ENCODE assay signal across 8 cellular contexts in the genomic region with DNA sequence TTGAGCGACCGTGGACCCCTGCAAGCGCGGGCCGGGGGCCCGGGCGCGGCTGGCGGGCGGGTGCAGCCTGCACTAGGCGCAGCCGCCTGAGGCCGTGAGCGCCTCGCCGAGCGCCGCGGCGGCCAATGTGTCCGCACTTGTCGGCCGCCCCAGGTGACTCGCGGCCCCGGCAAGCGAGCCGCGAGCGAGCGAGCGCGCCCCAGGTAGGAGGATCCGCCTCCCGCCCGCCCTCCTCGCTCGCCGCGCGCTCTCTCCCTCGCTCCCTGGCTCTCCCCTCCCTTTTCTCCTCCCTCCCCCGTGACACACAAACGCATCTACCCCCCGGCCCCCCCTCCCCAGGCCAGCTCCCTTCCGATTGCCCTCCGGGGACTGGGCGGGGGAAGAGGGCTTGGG. TPM values are rescaled to one million over a fixed set of nuclear protein-coding genes. Genes with fewer than 3 reads are reported as not detected.
A peak's percentile ranks its signal among the peaks of the same experiment; 100 is the strongest.
DNase-seq lines count a peak whose midpoint lies in the region; ATAC-seq and TF ChIP-seq lines count a peak whose summit lies in the region.

A gene (minus strand): TSS at position 160 of the 393 bp plus-strand sequence. CDS start 408 bp downstream, outside the sequence.

- H2AK5ac ChIP-seq in mesendoderm (ENCODE audit: low read length), result no peak within 1 kb of the TSS

- no peaks in the 10 kb centered on the region for H3K9me3 ChIP-seq in BLaER1 treated with 17β-estradiol and CSF1 and Interleukin-3, amounts not matched to agents 10 nM and 100 nM (replicated peaks in 1 of 11)
- H3K9me3 ChIP-seq in HUES6 (ENCODE audit: control insufficient read depth, insufficient read depth, low read depth, low read length) (peaks cover 5% of the 10 kb centered on the region; the same call in 1 of the 2 replicates), ascending aorta (no peaks in the 10 kb centered on the region), gastrocnemius medialis (no peaks in the 10 kb centered on the region)

- H3K4me1 ChIP-seq in BLaER1 treated with 17β-estradiol and CSF1 and Interleukin-3, amounts not matched to agents 10 nM and 100 nM, result peaks cover 28 to 55% (median 44%) of the 10 kb centered on the region in 10 experiments; a peak in 19 of 20 replicates
- H3K4me1 ChIP-seq in HUES6 (ENCODE audit: control insufficient read depth, insufficient read depth, low read length), result peaks cover 11% of the 10 kb centered on the region; the same call in 1 of the 2 replicates
- peaks cover 13 to 15% of the 10 kb centered on the region in 2 donors for H3K4me1 ChIP-seq in ascending aorta
- H3K4me1 ChIP-seq in mesendoderm (ENCODE audit: control insufficient read depth, low read depth, low read length), result no peaks in the 10 kb centered on the region
- H3K4me1 ChIP-seq in gastrocnemius medialis, result peaks cover 0 to 10% of the 10 kb centered on the region in 2 donors

- H3K23ac ChIP-seq in mesendoderm (ENCODE audit: low read length), result no peak within 1 kb of the TSS

- H3K4me2 ChIP-seq in BLaER1 treated with 17β-estradiol and CSF1 and Interleukin-3, amounts not matched to agents 10 nM and 100 nM, result peak within 1 kb of the TSS; percentile 84 to 95 (median 89)
- peak within 1 kb of the TSS; percentile 27 for H3K4me2 ChIP-seq in mesendoderm (ENCODE audit: low read length)

- peak within 1 kb of the TSS; percentile 37 to 75 (median 61) for H3K4me3 ChIP-seq in BLaER1 treated with 17β-estradiol and CSF1 and Interleukin-3, amounts not matched to agents 10 nM and 100 nM
- H3K4me3 ChIP-seq in HUES6 (ENCODE audit: low read depth, low read length) (peak within 1 kb of the TSS; percentile 59), ascending aorta (peak within 1 kb of the TSS; percentile 33 to 46), mesendoderm (ENCODE audit: low read length) (no peak within 1 kb of the TSS), gastrocnemius medialis (peak within 1 kb of the TSS in 1 of 4 donors; percentile 23)

- no peak for ATAC-seq in gastrocnemius medialis
- no peak for ATAC-seq in HG03045 (IDR thresholded peaks at IDR 0.05; ENCODE audit: unreplicated experiment)

- peaks cover 64 to 68% (median 66%) of the 10 kb centered on the region in 11 experiments for H3K27me3 ChIP-seq in BLaER1 treated with 17β-estradiol and CSF1 and Interleukin-3, amounts not matched to agents 10 nM and 100 nM
- H3K27me3 ChIP-seq in HUES6 (ENCODE audit: control insufficient read depth, insufficient read depth, low read length) (peaks cover 78% of the 10 kb centered on the region), ascending aorta (peaks cover 31% of the 10 kb centered on the region), mesendoderm (ENCODE audit: insufficient read depth, low read length, poor library complexity) (peaks cover 54% of the 10 kb centered on the region), gastrocnemius medialis (peaks cover 53 to 59% (median 54%) of the 10 kb centered on the region in 3 donors)

- no peak within 1 kb of the TSS for H3K4ac ChIP-seq in mesendoderm (ENCODE audit: low read depth, low read length)

- intact Hi-C loops in ascending aorta (cut with DNase I) (no loop called here), gastrocnemius medialis (cut with DNase I; ENCODE audit: low total_unique reads) (no loop called here)

- in situ Hi-C loops in gastrocnemius medialis (cut with MboI; ENCODE audit: low sequenced_read_pairs in 4 of 4), result no loop called here

- no CpG with 5 or more reads among the region's 48 CpGs for WGBS in mesendoderm (ENCODE audit: extremely low coverage, insufficient coverage, low lambda C conversion rate)

- TF ChIP-seq CTCF in ascending aorta (IDR thresholded peaks at IDR 0.05) (no peak), gastrocnemius medialis (IDR thresholded peaks at IDR 0.05 in 4 of 5, conservative IDR thresholded peaks at IDR 0.05 in 1 of 5) (no peak)

- H3K18ac ChIP-seq in mesendoderm (ENCODE audit: low read length), result no peak within 1 kb of the TSS

- H4K5ac ChIP-seq in mesendoderm (ENCODE audit: low read length), result no peak within 1 kb of the TSS

- H4K20me1 ChIP-seq in BLaER1 treated with 17β-estradiol and CSF1 and Interleukin-3, amounts not matched to agents 10 nM and 100 nM, result peaks cover 0 to 65% (median 61%) of the 10 kb centered on the region in 11 experiments; a peak in 20 of 22 replicates

- peak within 1 kb of the TSS in 2 of 11 experiments; percentile 38 to 45; a peak in 3 of 22 replicates for H3K9ac ChIP-seq in BLaER1 treated with 17β-estradiol and CSF1 and Interleukin-3, amounts not matched to agents 10 nM and 100 nM
- no peak within 1 kb of the TSS for H3K9ac ChIP-seq in HUES6 (ENCODE audit: low read length)
- no peak within 1 kb of the TSS for H3K9ac ChIP-seq in mesendoderm (ENCODE audit: low read length)

- no peak for TF ChIP-seq POLR2A in gastrocnemius medialis (IDR thresholded peaks at IDR 0.05)

- H3K36me3 ChIP-seq in BLaER1 treated with 17β-estradiol and CSF1 and Interleukin-3, amounts not matched to agents 10 nM and 100 nM, result no peaks in the 10 kb centered on the region
- H3K36me3 ChIP-seq in HUES6 (ENCODE audit: control insufficient read depth, insufficient read depth, low read length) (no peaks in the 10 kb centered on the region), ascending aorta (no peaks in the 10 kb centered on the region), mesendoderm (ENCODE audit: control insufficient read depth, insufficient read depth, low read length) (no peaks in the 10 kb centered on the region), gastrocnemius medialis (no peaks in the 10 kb centered on the region)

- no peak for DNase-seq in ascending aorta (ENCODE audit: low spot score in 2 of 2)
- DNase-seq in mesendoderm, result peak; percentile 36
- DNase-seq in gastrocnemius medialis, result no peak
- DNase-seq in activated CD4-positive, CD25-positive, alpha-beta regulatory T cell treated with anti-CD3 and anti-CD28 coated beads, Interleukin-2, amount 50 U/mL, for 72 hours, result no peak
- no peak for DNase-seq in SW 1271 (lab: John Stamatoyannopoulos, UW)

- no peak within 1 kb of the TSS for H2BK15ac ChIP-seq in mesendoderm (replicated peaks; ENCODE audit: low read depth)

- H3K56ac ChIP-seq in mesendoderm (ENCODE audit: low read length), result no peak within 1 kb of the TSS

- H2BK120ac ChIP-seq in mesendoderm (ENCODE audit: low read depth, low read length), result no peak within 1 kb of the TSS

- H3K27ac ChIP-seq in BLaER1 treated with 17β-estradiol and CSF1 and Interleukin-3, amounts not matched to agents 10 nM and 100 nM, result no peak within 1 kb of the TSS
- H3K27ac ChIP-seq in HUES6 (ENCODE audit: low read depth, low read length) (no peak within 1 kb of the TSS), ascending aorta (no peak within 1 kb of the TSS), mesendoderm (ENCODE audit: low read depth, low read length) (no peak within 1 kb of the TSS), gastrocnemius medialis (no peak within 1 kb of the TSS)

- H4K8ac ChIP-seq in mesendoderm (ENCODE audit: low read depth, low read length), result no peak within 1 kb of the TSS

- H2BK5ac ChIP-seq in mesendoderm (ENCODE audit: low read length), result no peak within 1 kb of the TSS

- no peaks in the 10 kb centered on the region for H3K79me2 ChIP-seq in mesendoderm (ENCODE audit: control insufficient read depth, insufficient read depth, low read length)

- H3K79me1 ChIP-seq in mesendoderm (ENCODE audit: low read length), result no peaks in the 10 kb centered on the region

RNA-seq across cellular contexts. Expression of the gene that starts here (rescaled TPM):
- total RNA-seq in ascending aorta (not detected), gastrocnemius medialis (not detected)
- not detected for polyA plus RNA-seq in mesendoderm (2013, experiment 1 of 2)
- polyA plus RNA-seq in mesendoderm (2013, experiment 2 of 2), result 0.03 TPM
